Comparison of ENCODE assay signal across 8 cellular contexts in genomic region chr2:141065042-141065441, GRCh38.
"Had no signal": no experiment of that assay in that cellular context is flagged by ENCODE, and none has a peak within 500 bp of the region (broad histone marks: within the 10 kb centered on the region; RNA-seq: fewer than 3 reads in every experiment).

No MANE protein-coding gene starts in this region.

- DNase-seq: GM23248, GOT3, H9, HCEC 1CT, Kasumi-1, KG1 had no signal

- H3K9ac ChIP-seq: GM23248 had no signal

- H3K27ac ChIP-seq: GM23248, HL-60 had no signal

- H3K4me3 ChIP-seq: GM23248 had no signal

- H2AFZ ChIP-seq: GM23248 had no signal

- FAIRE-seq: H54 had no signal
